Comparison of ENCODE assay signal across 1 cellular context in the genomic region with DNA sequence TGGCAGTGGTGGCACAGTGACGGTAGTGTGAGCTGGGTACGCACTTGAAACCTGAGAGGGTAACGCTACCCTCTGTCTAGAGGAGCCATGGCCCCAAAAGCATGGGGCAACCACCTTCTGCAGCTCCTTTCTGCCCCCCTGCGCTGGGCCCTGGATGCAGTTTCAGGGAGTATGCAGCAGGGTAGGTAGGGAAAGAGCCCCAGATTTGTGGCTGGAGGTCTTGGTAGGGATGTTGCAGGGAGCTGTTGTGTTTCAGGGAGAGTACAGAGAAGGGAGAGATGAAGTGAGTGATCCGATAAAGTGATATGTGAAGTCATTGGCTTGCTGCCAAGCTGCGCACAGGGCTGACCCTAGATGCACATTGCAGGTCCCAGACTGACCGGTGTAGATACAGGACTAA.
TF ChIP-seq lines count a peak whose summit lies in the region.

No MANE protein-coding gene starts in this region.

TF ChIP-seq in SK-N-SH, 30 proteins besides CTCF, POLR2A, EP300 and RAD21 (continued from another document):
- TF ChIP-seq, protein P1, sequence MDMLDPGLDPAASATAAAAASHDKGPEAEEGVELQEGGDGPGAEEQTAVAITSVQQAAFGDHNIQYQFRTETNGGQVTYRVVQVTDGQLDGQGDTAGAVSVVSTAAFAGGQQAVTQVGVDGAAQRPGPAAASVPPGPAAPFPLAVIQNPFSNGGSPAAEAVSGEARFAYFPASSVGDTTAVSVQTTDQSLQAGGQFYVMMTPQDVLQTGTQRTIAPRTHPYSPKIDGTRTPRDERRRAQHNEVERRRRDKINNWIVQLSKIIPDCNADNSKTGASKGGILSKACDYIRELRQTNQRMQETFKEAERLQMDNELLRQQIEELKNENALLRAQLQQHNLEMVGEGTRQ (IDR thresholded peaks at IDR 0.05; ENCODE audit: borderline replicate concordance, low read depth, low read length), result no peak
- TF ChIP-seq POLR2AphosphoS5 (IDR thresholded peaks at IDR 0.05; ENCODE audit: low read depth, low read length), result peak; percentile 62
- peak; percentile 87 for TF ChIP-seq NFIC (IDR thresholded peaks at IDR 0.05; ENCODE audit: borderline replicate concordance)
- peak; percentile 10 for TF ChIP-seq CHD2 (IDR thresholded peaks at IDR 0.05; ENCODE audit: low read length, partially characterized antibody)
